In the genomic region with DNA sequence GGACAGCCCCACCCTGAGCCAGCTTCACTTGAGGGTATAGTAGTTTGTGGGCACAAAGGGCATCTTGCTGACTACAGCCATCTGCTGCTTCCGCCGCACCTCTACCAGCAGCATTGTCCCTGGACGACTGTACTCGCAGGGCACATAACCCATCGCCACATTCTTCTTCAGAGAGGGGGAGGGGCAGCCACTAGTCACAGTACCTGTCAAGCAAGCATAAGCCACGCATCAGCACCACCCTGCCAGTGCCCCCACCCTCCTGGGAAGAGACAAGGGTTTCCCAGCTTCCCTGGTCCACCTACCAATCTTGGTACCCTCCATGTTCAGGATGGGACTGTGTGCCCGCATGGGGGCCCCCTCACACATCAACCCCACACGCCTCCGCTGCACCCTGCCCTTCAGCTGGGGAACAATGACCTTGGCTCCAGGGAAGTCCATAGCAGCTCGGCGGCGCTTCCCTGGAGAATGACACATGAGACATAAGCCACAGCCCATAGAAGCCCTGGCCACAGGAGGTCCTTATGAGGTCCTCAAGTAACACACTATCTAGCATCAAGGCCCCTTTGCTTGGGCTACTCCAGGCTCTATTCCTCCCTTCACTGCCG, we compare ENCODE assay signal across 1 cellular context.
TF ChIP-seq lines count a peak whose summit lies in the region.

No MANE protein-coding gene starts in this region.

TF ChIP-seq in GM23338, 12 proteins besides CTCF, POLR2A, EP300 and RAD21:
- TF ChIP-seq, protein P1, sequence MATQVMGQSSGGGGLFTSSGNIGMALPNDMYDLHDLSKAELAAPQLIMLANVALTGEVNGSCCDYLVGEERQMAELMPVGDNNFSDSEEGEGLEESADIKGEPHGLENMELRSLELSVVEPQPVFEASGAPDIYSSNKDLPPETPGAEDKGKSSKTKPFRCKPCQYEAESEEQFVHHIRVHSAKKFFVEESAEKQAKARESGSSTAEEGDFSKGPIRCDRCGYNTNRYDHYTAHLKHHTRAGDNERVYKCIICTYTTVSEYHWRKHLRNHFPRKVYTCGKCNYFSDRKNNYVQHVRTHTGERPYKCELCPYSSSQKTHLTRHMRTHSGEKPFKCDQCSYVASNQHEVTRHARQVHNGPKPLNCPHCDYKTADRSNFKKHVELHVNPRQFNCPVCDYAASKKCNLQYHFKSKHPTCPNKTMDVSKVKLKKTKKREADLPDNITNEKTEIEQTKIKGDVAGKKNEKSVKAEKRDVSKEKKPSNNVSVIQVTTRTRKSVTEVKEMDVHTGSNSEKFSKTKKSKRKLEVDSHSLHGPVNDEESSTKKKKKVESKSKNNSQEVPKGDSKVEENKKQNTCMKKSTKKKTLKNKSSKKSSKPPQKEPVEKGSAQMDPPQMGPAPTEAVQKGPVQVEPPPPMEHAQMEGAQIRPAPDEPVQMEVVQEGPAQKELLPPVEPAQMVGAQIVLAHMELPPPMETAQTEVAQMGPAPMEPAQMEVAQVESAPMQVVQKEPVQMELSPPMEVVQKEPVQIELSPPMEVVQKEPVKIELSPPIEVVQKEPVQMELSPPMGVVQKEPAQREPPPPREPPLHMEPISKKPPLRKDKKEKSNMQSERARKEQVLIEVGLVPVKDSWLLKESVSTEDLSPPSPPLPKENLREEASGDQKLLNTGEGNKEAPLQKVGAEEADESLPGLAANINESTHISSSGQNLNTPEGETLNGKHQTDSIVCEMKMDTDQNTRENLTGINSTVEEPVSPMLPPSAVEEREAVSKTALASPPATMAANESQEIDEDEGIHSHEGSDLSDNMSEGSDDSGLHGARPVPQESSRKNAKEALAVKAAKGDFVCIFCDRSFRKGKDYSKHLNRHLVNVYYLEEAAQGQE (IDR thresholded peaks at IDR 0.05; ENCODE audit: unreplicated experiment), result no peak
- no peak for TF ChIP-seq POLR2AphosphoS5 (IDR thresholded peaks at IDR 0.05; ENCODE audit: low read depth)
- no peak for TF ChIP-seq ZNF114 (CRISPR knock-in tag; IDR thresholded peaks at IDR 0.05)
- TF ChIP-seq NANOG (IDR thresholded peaks at IDR 0.05; ENCODE audit: borderline replicate concordance), result no peak
- TF ChIP-seq, protein P2, sequence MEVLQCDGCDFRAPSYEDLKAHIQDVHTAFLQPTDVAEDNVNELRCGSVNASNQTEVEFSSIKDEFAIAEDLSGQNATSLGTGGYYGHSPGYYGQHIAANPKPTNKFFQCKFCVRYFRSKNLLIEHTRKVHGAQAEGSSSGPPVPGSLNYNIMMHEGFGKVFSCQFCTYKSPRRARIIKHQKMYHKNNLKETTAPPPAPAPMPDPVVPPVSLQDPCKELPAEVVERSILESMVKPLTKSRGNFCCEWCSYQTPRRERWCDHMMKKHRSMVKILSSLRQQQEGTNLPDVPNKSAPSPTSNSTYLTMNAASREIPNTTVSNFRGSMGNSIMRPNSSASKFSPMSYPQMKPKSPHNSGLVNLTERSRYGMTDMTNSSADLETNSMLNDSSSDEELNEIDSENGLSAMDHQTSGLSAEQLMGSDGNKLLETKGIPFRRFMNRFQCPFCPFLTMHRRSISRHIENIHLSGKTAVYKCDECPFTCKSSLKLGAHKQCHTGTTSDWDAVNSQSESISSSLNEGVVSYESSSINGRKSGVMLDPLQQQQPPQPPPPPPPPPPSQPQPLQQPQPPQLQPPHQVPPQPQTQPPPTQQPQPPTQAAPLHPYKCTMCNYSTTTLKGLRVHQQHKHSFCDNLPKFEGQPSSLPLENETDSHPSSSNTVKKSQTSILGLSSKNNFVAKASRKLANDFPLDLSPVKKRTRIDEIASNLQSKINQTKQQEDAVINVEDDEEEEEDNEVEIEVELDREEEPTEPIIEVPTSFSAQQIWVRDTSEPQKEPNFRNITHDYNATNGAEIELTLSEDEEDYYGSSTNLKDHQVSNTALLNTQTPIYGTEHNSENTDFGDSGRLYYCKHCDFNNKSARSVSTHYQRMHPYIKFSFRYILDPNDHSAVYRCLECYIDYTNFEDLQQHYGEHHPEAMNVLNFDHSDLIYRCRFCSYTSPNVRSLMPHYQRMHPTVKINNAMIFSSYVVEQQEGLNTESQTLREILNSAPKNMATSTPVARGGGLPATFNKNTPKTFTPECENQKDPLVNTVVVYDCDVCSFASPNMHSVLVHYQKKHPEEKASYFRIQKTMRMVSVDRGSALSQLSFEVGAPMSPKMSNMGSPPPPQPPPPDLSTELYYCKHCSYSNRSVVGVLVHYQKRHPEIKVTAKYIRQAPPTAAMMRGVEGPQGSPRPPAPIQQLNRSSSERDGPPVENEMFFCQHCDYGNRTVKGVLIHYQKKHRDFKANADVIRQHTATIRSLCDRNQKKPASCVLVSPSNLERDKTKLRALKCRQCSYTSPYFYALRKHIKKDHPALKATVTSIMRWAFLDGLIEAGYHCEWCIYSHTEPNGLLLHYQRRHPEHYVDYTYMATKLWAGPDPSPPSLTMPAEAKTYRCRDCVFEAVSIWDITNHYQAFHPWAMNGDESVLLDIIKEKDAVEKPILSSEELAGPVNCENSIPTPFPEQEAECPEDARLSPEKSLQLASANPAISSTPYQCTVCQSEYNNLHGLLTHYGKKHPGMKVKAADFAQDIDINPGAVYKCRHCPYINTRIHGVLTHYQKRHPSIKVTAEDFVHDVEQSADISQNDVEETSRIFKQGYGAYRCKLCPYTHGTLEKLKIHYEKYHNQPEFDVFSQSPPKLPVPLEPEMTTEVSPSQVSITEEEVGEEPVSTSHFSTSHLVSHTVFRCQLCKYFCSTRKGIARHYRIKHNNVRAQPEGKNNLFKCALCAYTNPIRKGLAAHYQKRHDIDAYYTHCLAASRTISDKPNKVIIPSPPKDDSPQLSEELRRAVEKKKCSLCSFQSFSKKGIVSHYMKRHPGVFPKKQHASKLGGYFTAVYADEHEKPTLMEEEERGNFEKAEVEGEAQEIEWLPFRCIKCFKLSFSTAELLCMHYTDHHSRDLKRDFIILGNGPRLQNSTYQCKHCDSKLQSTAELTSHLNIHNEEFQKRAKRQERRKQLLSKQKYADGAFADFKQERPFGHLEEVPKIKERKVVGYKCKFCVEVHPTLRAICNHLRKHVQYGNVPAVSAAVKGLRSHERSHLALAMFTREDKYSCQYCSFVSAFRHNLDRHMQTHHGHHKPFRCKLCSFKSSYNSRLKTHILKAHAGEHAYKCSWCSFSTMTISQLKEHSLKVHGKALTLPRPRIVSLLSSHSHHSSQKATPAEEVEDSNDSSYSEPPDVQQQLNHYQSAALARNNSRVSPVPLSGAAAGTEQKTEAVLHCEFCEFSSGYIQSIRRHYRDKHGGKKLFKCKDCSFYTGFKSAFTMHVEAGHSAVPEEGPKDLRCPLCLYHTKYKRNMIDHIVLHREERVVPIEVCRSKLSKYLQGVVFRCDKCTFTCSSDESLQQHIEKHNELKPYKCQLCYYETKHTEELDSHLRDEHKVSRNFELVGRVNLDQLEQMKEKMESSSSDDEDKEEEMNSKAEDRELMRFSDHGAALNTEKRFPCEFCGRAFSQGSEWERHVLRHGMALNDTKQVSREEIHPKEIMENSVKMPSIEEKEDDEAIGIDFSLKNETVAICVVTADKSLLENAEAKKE (CRISPR knock-in tag; IDR thresholded peaks at IDR 0.05), result no peak
- TF ChIP-seq, protein P3, sequence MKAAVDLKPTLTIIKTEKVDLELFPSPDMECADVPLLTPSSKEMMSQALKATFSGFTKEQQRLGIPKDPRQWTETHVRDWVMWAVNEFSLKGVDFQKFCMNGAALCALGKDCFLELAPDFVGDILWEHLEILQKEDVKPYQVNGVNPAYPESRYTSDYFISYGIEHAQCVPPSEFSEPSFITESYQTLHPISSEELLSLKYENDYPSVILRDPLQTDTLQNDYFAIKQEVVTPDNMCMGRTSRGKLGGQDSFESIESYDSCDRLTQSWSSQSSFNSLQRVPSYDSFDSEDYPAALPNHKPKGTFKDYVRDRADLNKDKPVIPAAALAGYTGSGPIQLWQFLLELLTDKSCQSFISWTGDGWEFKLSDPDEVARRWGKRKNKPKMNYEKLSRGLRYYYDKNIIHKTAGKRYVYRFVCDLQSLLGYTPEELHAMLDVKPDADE (IDR thresholded peaks at IDR 0.05), result no peak
- TF ChIP-seq EZH2 (IDR thresholded peaks at IDR 0.05; ENCODE audit: low read depth, unreplicated experiment), result no peak
- TF ChIP-seq ZNF331 (CRISPR knock-in tag; IDR thresholded peaks at IDR 0.05; ENCODE audit: low read depth), result no peak
- no peak for TF ChIP-seq STAT1 (IDR thresholded peaks at IDR 0.05; ENCODE audit: unreplicated experiment)
- TF ChIP-seq EZH2phosphoT487 (IDR thresholded peaks at IDR 0.05; ENCODE audit: unreplicated experiment), result no peak
- no peak for TF ChIP-seq JUNB (IDR thresholded peaks at IDR 0.05; ENCODE audit: unreplicated experiment)
